In the genomic region with DNA sequence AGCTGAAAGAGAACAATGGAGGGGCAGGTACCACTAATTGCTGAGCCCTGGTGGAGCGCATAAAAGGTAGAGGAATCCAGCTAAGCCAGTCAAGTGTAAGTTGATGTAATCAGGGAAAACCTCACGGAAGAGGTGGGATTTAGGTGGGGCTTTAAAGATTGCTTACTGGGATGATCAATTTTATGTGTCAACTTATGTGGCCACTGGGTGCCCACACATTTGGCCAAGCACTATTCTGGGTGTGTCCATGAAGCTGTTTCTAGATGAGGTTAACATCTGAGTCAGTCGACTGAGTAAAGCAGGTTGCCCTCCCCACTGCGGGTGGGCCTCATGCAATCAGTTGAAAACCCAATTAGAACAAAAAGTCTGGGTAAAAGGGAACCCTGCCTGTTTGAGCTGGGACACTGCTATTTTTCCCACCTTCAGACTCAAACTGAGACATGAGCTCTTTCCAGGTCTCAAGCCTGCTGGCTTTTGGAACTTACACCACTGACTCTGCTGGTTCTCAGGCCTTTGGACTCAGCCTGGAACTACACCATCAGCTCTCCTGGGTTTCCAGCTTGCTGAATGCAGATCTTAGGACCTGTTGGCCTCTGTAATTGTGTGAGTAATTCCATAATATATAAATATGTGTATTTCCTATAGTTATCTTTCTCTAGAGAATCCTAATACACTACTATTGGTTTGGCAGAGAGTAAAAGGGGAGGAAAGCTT, we compare ENCODE assay signal across 2 cellular contexts.
TF ChIP-seq lines count a peak whose summit lies in the region.

No MANE protein-coding gene starts in this region.

TF ChIP-seq in H1, 55 proteins besides CTCF, POLR2A, EP300 and RAD21:
- no peak for TF ChIP-seq HDAC6 (IDR thresholded peaks at IDR 0.05; ENCODE audit: low read depth, low read length)
- TF ChIP-seq CREB1 (IDR thresholded peaks at IDR 0.05), result no peak
- no peak for TF ChIP-seq JUN (IDR thresholded peaks at IDR 0.05; ENCODE audit: low read depth, low read length)
- TF ChIP-seq CHD1 (IDR thresholded peaks at IDR 0.05; ENCODE audit: low read depth, low read length), result no peak
- TF ChIP-seq SRF (IDR thresholded peaks at IDR 0.05; ENCODE audit: low read depth, low read length), result no peak
- no peak for TF ChIP-seq KDM1A (IDR thresholded peaks at IDR 0.05; ENCODE audit: borderline replicate concordance, low read length)
- TF ChIP-seq, protein P1, sequence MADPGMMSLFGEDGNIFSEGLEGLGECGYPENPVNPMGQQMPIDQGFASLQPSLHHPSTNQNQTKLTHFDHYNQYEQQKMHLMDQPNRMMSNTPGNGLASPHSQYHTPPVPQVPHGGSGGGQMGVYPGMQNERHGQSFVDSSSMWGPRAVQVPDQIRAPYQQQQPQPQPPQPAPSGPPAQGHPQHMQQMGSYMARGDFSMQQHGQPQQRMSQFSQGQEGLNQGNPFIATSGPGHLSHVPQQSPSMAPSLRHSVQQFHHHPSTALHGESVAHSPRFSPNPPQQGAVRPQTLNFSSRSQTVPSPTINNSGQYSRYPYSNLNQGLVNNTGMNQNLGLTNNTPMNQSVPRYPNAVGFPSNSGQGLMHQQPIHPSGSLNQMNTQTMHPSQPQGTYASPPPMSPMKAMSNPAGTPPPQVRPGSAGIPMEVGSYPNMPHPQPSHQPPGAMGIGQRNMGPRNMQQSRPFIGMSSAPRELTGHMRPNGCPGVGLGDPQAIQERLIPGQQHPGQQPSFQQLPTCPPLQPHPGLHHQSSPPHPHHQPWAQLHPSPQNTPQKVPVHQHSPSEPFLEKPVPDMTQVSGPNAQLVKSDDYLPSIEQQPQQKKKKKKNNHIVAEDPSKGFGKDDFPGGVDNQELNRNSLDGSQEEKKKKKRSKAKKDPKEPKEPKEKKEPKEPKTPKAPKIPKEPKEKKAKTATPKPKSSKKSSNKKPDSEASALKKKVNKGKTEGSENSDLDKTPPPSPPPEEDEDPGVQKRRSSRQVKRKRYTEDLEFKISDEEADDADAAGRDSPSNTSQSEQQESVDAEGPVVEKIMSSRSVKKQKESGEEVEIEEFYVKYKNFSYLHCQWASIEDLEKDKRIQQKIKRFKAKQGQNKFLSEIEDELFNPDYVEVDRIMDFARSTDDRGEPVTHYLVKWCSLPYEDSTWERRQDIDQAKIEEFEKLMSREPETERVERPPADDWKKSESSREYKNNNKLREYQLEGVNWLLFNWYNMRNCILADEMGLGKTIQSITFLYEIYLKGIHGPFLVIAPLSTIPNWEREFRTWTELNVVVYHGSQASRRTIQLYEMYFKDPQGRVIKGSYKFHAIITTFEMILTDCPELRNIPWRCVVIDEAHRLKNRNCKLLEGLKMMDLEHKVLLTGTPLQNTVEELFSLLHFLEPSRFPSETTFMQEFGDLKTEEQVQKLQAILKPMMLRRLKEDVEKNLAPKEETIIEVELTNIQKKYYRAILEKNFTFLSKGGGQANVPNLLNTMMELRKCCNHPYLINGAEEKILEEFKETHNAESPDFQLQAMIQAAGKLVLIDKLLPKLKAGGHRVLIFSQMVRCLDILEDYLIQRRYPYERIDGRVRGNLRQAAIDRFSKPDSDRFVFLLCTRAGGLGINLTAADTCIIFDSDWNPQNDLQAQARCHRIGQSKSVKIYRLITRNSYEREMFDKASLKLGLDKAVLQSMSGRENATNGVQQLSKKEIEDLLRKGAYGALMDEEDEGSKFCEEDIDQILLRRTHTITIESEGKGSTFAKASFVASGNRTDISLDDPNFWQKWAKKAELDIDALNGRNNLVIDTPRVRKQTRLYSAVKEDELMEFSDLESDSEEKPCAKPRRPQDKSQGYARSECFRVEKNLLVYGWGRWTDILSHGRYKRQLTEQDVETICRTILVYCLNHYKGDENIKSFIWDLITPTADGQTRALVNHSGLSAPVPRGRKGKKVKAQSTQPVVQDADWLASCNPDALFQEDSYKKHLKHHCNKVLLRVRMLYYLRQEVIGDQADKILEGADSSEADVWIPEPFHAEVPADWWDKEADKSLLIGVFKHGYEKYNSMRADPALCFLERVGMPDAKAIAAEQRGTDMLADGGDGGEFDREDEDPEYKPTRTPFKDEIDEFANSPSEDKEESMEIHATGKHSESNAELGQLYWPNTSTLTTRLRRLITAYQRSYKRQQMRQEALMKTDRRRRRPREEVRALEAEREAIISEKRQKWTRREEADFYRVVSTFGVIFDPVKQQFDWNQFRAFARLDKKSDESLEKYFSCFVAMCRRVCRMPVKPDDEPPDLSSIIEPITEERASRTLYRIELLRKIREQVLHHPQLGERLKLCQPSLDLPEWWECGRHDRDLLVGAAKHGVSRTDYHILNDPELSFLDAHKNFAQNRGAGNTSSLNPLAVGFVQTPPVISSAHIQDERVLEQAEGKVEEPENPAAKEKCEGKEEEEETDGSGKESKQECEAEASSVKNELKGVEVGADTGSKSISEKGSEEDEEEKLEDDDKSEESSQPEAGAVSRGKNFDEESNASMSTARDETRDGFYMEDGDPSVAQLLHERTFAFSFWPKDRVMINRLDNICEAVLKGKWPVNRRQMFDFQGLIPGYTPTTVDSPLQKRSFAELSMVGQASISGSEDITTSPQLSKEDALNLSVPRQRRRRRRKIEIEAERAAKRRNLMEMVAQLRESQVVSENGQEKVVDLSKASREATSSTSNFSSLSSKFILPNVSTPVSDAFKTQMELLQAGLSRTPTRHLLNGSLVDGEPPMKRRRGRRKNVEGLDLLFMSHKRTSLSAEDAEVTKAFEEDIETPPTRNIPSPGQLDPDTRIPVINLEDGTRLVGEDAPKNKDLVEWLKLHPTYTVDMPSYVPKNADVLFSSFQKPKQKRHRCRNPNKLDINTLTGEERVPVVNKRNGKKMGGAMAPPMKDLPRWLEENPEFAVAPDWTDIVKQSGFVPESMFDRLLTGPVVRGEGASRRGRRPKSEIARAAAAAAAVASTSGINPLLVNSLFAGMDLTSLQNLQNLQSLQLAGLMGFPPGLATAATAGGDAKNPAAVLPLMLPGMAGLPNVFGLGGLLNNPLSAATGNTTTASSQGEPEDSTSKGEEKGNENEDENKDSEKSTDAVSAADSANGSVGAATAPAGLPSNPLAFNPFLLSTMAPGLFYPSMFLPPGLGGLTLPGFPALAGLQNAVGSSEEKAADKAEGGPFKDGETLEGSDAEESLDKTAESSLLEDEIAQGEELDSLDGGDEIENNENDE (IDR thresholded peaks at IDR 0.05; ENCODE audit: insufficient replicate concordance, low read length), result no peak
- no peak for TF ChIP-seq TAF1 (IDR thresholded peaks at IDR 0.05; ENCODE audit: low read depth, low read length)
- no peak for TF ChIP-seq SP4 (IDR thresholded peaks at IDR 0.05; ENCODE audit: low read length)
- no peak for TF ChIP-seq SIN3A (conservative IDR thresholded peaks at IDR 0.05 in 1 of 2, IDR thresholded peaks at IDR 0.05 in 1 of 2; ENCODE audit: low read depth in 1 of 2, low read length in 2 of 2)
- TF ChIP-seq CEBPB (IDR thresholded peaks at IDR 0.05; ENCODE audit: low read depth, low read length), result no peak
- no peak for TF ChIP-seq TBP (IDR thresholded peaks at IDR 0.05; ENCODE audit: low read depth, low read length)
- TF ChIP-seq NRF1 (IDR thresholded peaks at IDR 0.05; ENCODE audit: low read depth, low read length), result no peak
- no peak for TF ChIP-seq GTF2F1 (IDR thresholded peaks at IDR 0.05; ENCODE audit: borderline replicate concordance, low read depth, low read length)
- no peak for TF ChIP-seq EZH2 (IDR thresholded peaks at IDR 0.05; ENCODE audit: low read depth, low read length, severe bottlenecking)
- TF ChIP-seq KDM4A (IDR thresholded peaks at IDR 0.05; ENCODE audit: low read depth, low read length, severe bottlenecking), result no peak
- TF ChIP-seq, protein P2, sequence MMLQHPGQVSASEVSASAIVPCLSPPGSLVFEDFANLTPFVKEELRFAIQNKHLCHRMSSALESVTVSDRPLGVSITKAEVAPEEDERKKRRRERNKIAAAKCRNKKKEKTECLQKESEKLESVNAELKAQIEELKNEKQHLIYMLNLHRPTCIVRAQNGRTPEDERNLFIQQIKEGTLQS (IDR thresholded peaks at IDR 0.05; ENCODE audit: insufficient read depth, low read depth, low read length), result no peak
TF ChIP-seq in H1: peak in this region for 0.

TF ChIP-seq in SK-N-SH, 30 proteins besides CTCF, POLR2A, EP300 and RAD21:
- TF ChIP-seq JUND (IDR thresholded peaks at IDR 0.05), result no peak
- TF ChIP-seq TEAD4 (IDR thresholded peaks at IDR 0.05; ENCODE audit: borderline replicate concordance, insufficient read depth), result no peak
- no peak for TF ChIP-seq SMC3 (IDR thresholded peaks at IDR 0.05; ENCODE audit: low read depth, low read length)
- no peak for TF ChIP-seq TCF12 (IDR thresholded peaks at IDR 0.05)
- TF ChIP-seq TAF1 (IDR thresholded peaks at IDR 0.05; ENCODE audit: borderline replicate concordance, low read depth, low read length), result no peak
- TF ChIP-seq MXI1 (IDR thresholded peaks at IDR 0.05; ENCODE audit: low read depth, low read length), result no peak
- TF ChIP-seq FOXJ3 (CRISPR knock-in tag; IDR thresholded peaks at IDR 0.05), result no peak
- no peak for TF ChIP-seq RCOR1 (IDR thresholded peaks at IDR 0.05; ENCODE audit: low read length)
- no peak for TF ChIP-seq ELF1 (IDR thresholded peaks at IDR 0.05)
- TF ChIP-seq RFX5 (IDR thresholded peaks at IDR 0.05; ENCODE audit: low read length), result no peak
- no peak for TF ChIP-seq NRF1 (IDR thresholded peaks at IDR 0.05; ENCODE audit: low read depth, low read length)
- TF ChIP-seq, protein P3, sequence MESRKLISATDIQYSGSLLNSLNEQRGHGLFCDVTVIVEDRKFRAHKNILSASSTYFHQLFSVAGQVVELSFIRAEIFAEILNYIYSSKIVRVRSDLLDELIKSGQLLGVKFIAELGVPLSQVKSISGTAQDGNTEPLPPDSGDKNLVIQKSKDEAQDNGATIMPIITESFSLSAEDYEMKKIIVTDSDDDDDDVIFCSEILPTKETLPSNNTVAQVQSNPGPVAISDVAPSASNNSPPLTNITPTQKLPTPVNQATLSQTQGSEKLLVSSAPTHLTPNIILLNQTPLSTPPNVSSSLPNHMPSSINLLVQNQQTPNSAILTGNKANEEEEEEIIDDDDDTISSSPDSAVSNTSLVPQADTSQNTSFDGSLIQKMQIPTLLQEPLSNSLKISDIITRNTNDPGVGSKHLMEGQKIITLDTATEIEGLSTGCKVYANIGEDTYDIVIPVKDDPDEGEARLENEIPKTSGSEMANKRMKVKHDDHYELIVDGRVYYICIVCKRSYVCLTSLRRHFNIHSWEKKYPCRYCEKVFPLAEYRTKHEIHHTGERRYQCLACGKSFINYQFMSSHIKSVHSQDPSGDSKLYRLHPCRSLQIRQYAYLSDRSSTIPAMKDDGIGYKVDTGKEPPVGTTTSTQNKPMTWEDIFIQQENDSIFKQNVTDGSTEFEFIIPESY (IDR thresholded peaks at IDR 0.05; ENCODE audit: borderline replicate concordance, low read depth), result no peak
- TF ChIP-seq, protein P4, sequence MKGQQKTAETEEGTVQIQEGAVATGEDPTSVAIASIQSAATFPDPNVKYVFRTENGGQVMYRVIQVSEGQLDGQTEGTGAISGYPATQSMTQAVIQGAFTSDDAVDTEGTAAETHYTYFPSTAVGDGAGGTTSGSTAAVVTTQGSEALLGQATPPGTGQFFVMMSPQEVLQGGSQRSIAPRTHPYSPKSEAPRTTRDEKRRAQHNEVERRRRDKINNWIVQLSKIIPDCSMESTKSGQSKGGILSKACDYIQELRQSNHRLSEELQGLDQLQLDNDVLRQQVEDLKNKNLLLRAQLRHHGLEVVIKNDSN (IDR thresholded peaks at IDR 0.05; ENCODE audit: borderline replicate concordance, low read depth), result no peak
- TF ChIP-seq, protein P5, sequence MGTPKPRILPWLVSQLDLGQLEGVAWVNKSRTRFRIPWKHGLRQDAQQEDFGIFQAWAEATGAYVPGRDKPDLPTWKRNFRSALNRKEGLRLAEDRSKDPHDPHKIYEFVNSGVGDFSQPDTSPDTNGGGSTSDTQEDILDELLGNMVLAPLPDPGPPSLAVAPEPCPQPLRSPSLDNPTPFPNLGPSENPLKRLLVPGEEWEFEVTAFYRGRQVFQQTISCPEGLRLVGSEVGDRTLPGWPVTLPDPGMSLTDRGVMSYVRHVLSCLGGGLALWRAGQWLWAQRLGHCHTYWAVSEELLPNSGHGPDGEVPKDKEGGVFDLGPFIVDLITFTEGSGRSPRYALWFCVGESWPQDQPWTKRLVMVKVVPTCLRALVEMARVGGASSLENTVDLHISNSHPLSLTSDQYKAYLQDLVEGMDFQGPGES (IDR thresholded peaks at IDR 0.05; ENCODE audit: low read depth, low read length), result no peak
- TF ChIP-seq NFIC (IDR thresholded peaks at IDR 0.05; ENCODE audit: borderline replicate concordance), result no peak
- TF ChIP-seq, protein P6, sequence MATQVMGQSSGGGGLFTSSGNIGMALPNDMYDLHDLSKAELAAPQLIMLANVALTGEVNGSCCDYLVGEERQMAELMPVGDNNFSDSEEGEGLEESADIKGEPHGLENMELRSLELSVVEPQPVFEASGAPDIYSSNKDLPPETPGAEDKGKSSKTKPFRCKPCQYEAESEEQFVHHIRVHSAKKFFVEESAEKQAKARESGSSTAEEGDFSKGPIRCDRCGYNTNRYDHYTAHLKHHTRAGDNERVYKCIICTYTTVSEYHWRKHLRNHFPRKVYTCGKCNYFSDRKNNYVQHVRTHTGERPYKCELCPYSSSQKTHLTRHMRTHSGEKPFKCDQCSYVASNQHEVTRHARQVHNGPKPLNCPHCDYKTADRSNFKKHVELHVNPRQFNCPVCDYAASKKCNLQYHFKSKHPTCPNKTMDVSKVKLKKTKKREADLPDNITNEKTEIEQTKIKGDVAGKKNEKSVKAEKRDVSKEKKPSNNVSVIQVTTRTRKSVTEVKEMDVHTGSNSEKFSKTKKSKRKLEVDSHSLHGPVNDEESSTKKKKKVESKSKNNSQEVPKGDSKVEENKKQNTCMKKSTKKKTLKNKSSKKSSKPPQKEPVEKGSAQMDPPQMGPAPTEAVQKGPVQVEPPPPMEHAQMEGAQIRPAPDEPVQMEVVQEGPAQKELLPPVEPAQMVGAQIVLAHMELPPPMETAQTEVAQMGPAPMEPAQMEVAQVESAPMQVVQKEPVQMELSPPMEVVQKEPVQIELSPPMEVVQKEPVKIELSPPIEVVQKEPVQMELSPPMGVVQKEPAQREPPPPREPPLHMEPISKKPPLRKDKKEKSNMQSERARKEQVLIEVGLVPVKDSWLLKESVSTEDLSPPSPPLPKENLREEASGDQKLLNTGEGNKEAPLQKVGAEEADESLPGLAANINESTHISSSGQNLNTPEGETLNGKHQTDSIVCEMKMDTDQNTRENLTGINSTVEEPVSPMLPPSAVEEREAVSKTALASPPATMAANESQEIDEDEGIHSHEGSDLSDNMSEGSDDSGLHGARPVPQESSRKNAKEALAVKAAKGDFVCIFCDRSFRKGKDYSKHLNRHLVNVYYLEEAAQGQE (IDR thresholded peaks at IDR 0.05; ENCODE audit: low read depth, low read length), result no peak
